In genomic region chr19:719081-719512, GRCh38 we compare ENCODE assay signal across 12 cellular contexts. TPM values are rescaled to one million over a fixed set of nuclear protein-coding genes. Genes with fewer than 3 reads are reported as not detected.
DNase-seq lines count a peak whose midpoint lies in the region; ATAC-seq, FAIRE-seq and TF ChIP-seq lines count a peak whose summit lies in the region.
"Had no signal": no experiment of that assay in that cellular context is flagged by ENCODE, and none has a peak within 500 bp of the region (broad histone marks: within the 10 kb centered on the region; RNA-seq: fewer than 3 reads in every experiment).

No MANE protein-coding gene starts in this region.

- POLR2A ChIA-PET in A549 (lab: Yijun Ruan, JAX) (no interaction called here), WTC11 (lab: Charles Lee) (interaction anchor here (0.6 to 1.3 kb wide), 2 partner anchors 39 to 135 kb away, joined by 3 to 4 read pairs; no protein-coding TSS in a partner anchor), SK-N-SH (lab: Yijun Ruan, JAX) (interaction anchor here (1.0 kb wide), 1 partner anchor 11 kb away, joined by 3 read pairs; the partner anchor contains the start of gene PALM), Caco-2 (lab: Charles Lee) (no interaction called here)

- CTCF ChIA-PET in A549 (lab: Yijun Ruan, JAX) (interaction anchor here (0.6 to 1.7 kb wide), 7 partner anchors 11 to 55 kb away, joined by 3 to 5 read pairs (median 4); no protein-coding TSS in a partner anchor), WTC11 (lab: Charles Lee) (interaction anchor here (0.9 to 2.5 kb wide), 5 partner anchors 11 to 48 kb away, joined by 3 to 9 read pairs (median 5); partner anchors contain the start of gene PALM), SK-N-SH (lab: Yijun Ruan, JAX) (interaction anchor here (0.9 kb wide), 1 partner anchor 12 kb away, joined by 3 read pairs; no protein-coding TSS in a partner anchor), Caco-2 (lab: Charles Lee) (no interaction called here)

- no peak overlapping the region for H3K4me2 ChIP-seq in A549
- H3K4me2 ChIP-seq in osteoblast (ENCODE audit: insufficient read depth, low read length): no peak overlapping the region
- no peak overlapping the region for H3K4me2 ChIP-seq in SK-N-SH

- H3K36me3 Mint-ChIP-seq in WTC11 (0 out of 2 replicates have a peak, but pooled peaks cover 4% of the 10 kb centered on the region), Caco-2 (ENCODE audit: insufficient read depth, unreplicated experiment) (peaks cover 23% of the 10 kb centered on the region)

- H3K9ac ChIP-seq in SK-N-SH: no peak overlapping the region

- H3K9me3 Mint-ChIP-seq in WTC11: peaks cover 9% of the 10 kb centered on the region
- peaks cover 9% of the 10 kb centered on the region for H3K9me3 Mint-ChIP-seq in Caco-2 (ENCODE audit: unreplicated experiment)

- peaks cover 9% of the 10 kb centered on the region for H3K4me1 Mint-ChIP-seq in WTC11
- H3K4me1 Mint-ChIP-seq in Caco-2 (ENCODE audit: low read depth, unreplicated experiment): no peaks in the 10 kb centered on the region

- H3K79me2 ChIP-seq in osteoblast (ENCODE audit: insufficient read depth, low read length): no peaks in the 10 kb centered on the region
- peaks cover 3% of the 10 kb centered on the region; the same call in 1 of the 2 replicates for H3K79me2 ChIP-seq in SK-N-SH (ENCODE audit: insufficient read depth)

- no peaks in the 10 kb centered on the region for H4K20me1 ChIP-seq in osteoblast (ENCODE audit: insufficient read depth, low read length)
- H4K20me1 ChIP-seq in SK-N-SH (ENCODE audit: insufficient read depth): no peaks in the 10 kb centered on the region

- H3F3A ChIP-seq in SK-N-SH (replicated peaks; ENCODE audit: insufficient read depth): no peaks in the 10 kb centered on the region

- TF ChIP-seq POLR2A in A549 (IDR thresholded peaks at IDR 0.05; ENCODE audit: low read length) (no peak), gastroesophageal sphincter (IDR thresholded peaks at IDR 0.05) (no peak)

- H3K4me3 Mint-ChIP-seq in WTC11 (no peak overlapping the region), Caco-2 (ENCODE audit: unreplicated experiment) (no peak overlapping the region)

- no TSS peak for BruUV-seq in Caco-2 (replicated peaks; lab: Mats Ljungman, UMichigan)

- 71% methylated on average over 12 of the region's 49 CpGs for WGBS in A549 (ENCODE audit: missing lambda C conversion rate)
- no CpG with 5 or more reads among the region's 49 CpGs for WGBS in gastroesophageal sphincter (ENCODE audit: low coverage in 1 of 2), 2 donors
- 90% methylated on average over 24 of the region's 49 CpGs for WGBS in SK-N-SH (ENCODE audit: low lambda C conversion rate)

- no peak for TF ChIP-seq RAD21 in A549 (conservative IDR thresholded peaks at IDR 0.05 in 1 of 2, IDR thresholded peaks at IDR 0.05 in 1 of 2)
- TF ChIP-seq RAD21 in SK-N-SH (IDR thresholded peaks at IDR 0.05; ENCODE audit: low read length): no peak

- H3K27ac ChIP-seq in A549 (no peak overlapping the region), gastroesophageal sphincter (peak overlapping the region in 3 of 4 donors; percentile 75 to 80 (median 78)), osteoblast (ENCODE audit: low read depth, low read length) (no peak overlapping the region), SK-N-SH (ENCODE audit: low read depth in 2 of 2, low read length in 1 of 2) (no peak overlapping the region)
- H3K27ac ChIP-seq: cardiac muscle cell had no signal

- TF ChIP-seq CTCF in A549 (IDR thresholded peaks at IDR 0.05): no peak
- TF ChIP-seq CTCF in WTC11 (IDR thresholded peaks at IDR 0.05): no peak
- no peak for TF ChIP-seq CTCF in gastroesophageal sphincter (IDR thresholded peaks at IDR 0.05)
- no peak for TF ChIP-seq CTCF in osteoblast (IDR thresholded peaks at IDR 0.05; ENCODE audit: extremely low read depth, low read depth, low read length)
- no peak for TF ChIP-seq CTCF in SK-N-SH (IDR thresholded peaks at IDR 0.05)
- TF ChIP-seq CTCF in Caco-2 (IDR thresholded peaks at IDR 0.05; ENCODE audit: insufficient read depth in 1 of 2, low read depth in 1 of 2, low read length in 1 of 2, severe bottlenecking in 1 of 2, unreplicated experiment in 1 of 2): no peak

- TF ChIP-seq EP300 in A549 (IDR thresholded peaks at IDR 0.05) (no peak), gastroesophageal sphincter (IDR thresholded peaks at IDR 0.05) (no peak), SK-N-SH (IDR thresholded peaks at IDR 0.05; ENCODE audit: borderline replicate concordance in 1 of 2, low read depth in 1 of 2, low read length in 1 of 2) (no peak)

- no peak overlapping the region for H3K27ac Mint-ChIP-seq in WTC11
- no peak overlapping the region for H3K27ac Mint-ChIP-seq in Caco-2 (ENCODE audit: unreplicated experiment)
- H3K27ac Mint-ChIP-seq: progenitor cell of endocrine pancreas had no signal

- intact Hi-C loops in Caco-2 (cut with micrococcal nuclease; ENCODE audit: unreplicated experiment): no loop called here

- H3K27me3 ChIP-seq in gastroesophageal sphincter: peaks cover 31% of the 10 kb centered on the region
- H3K27me3 ChIP-seq in osteoblast (ENCODE audit: insufficient read depth, low read length): no peaks in the 10 kb centered on the region
- no peaks in the 10 kb centered on the region for H3K27me3 ChIP-seq in SK-N-SH (ENCODE audit: insufficient read depth)
- no peaks in the 10 kb centered on the region for H3K27me3 ChIP-seq in Caco-2 (replicated peaks; ENCODE audit: control insufficient read depth, insufficient read depth, low read length)
- H3K27me3 ChIP-seq: cardiac muscle cell had no signal

- H3K36me3 ChIP-seq in gastroesophageal sphincter: peaks cover 0 to 13% of the 10 kb centered on the region in 2 donors
- H3K36me3 ChIP-seq in osteoblast (ENCODE audit: insufficient read depth, low read length): no peaks in the 10 kb centered on the region
- H3K36me3 ChIP-seq in SK-N-SH (replicated peaks in 1 of 2; ENCODE audit: control insufficient read depth in 1 of 2, insufficient read depth in 2 of 2, low read length in 1 of 2): no peaks in the 10 kb centered on the region
- no peaks in the 10 kb centered on the region for H3K36me3 ChIP-seq in Caco-2 (ENCODE audit: control insufficient read depth, insufficient read depth, low read length)
- H3K36me3 ChIP-seq: cardiac muscle cell had no signal

- DNase-seq in A549 (ENCODE audit: low read depth in 1 of 2, low spot score in 1 of 2) (no peak), WTC11 (ENCODE audit: low spot score) (peak; percentile 42), osteoblast (ENCODE audit: insufficient read length, low spot score, missing footprints) (peak; percentile 91), SK-N-SH (no peak), Caco-2 (no peak)
- DNase-seq: SW 1271 had no signal

- H3K4me1 ChIP-seq in A549 (no peaks in the 10 kb centered on the region), gastroesophageal sphincter (peaks cover 0 to 47% (median 0%) of the 10 kb centered on the region in 3 donors), osteoblast (ENCODE audit: insufficient read depth, low read length) (no peaks in the 10 kb centered on the region), SK-N-SH (ENCODE audit: control insufficient read depth in 1 of 2, insufficient read depth in 2 of 2, low read depth in 1 of 2, low read length in 1 of 2) (no peaks in the 10 kb centered on the region; a peak in 1 of 4 replicates), Caco-2 (no peaks in the 10 kb centered on the region)

- no peak for FAIRE-seq in A549 (lab: Jason Lieb, UNC)

- H2AFZ ChIP-seq in osteoblast (ENCODE audit: low read length) (no peak overlapping the region), SK-N-SH (ENCODE audit: low read depth) (no peak overlapping the region)

- ATAC-seq in A549 (no peak), WTC11 (peak; percentile 29), gastroesophageal sphincter (peak; percentile 82), GM19455 (IDR thresholded peaks at IDR 0.05; ENCODE audit: unreplicated experiment) (no peak), GM19397 (IDR thresholded peaks at IDR 0.05; ENCODE audit: unreplicated experiment) (no peak)

- H3K9me2 ChIP-seq in SK-N-SH: no peaks in the 10 kb centered on the region

- H3K9me3 ChIP-seq in A549 (peaks cover 7% of the 10 kb centered on the region; the same call in 2 of the 3 replicates), gastroesophageal sphincter (peaks cover 0 to 6% (median 0%) of the 10 kb centered on the region in 3 donors), osteoblast (ENCODE audit: low read depth, low read length) (no peaks in the 10 kb centered on the region), SK-N-SH (no peaks in the 10 kb centered on the region), Caco-2 (no peaks in the 10 kb centered on the region; the same call in 1 of the 2 replicates)

- H3K4me3 ChIP-seq in A549 (no peak overlapping the region), gastroesophageal sphincter (peak overlapping the region in 1 of 2 donors; percentile 38), osteoblast (ENCODE audit: insufficient read depth, low read length) (no peak overlapping the region), SK-N-SH (ENCODE audit: low read depth in 2 of 2, low read length in 1 of 2) (no peak overlapping the region), Caco-2 (ENCODE audit: low read depth, low read length) (no peak overlapping the region)
- H3K4me3 ChIP-seq: cardiac muscle cell had no signal

- no peaks in the 10 kb centered on the region; the same call in 1 of the 2 replicates for H3K27me3 Mint-ChIP-seq in WTC11 (ENCODE audit: low read depth)
- no peaks in the 10 kb centered on the region for H3K27me3 Mint-ChIP-seq in Caco-2 (ENCODE audit: insufficient read depth, unreplicated experiment)
- H3K27me3 Mint-ChIP-seq: progenitor cell of endocrine pancreas had no signal

RNA-seq across cellular contexts. Expression of gene PALM, which starts 10.4 kb away (rescaled TPM):
- polyA plus RNA-seq in A549 (2011; rRNA removed) (2.0 and 3.0 TPM in 2 replicates), A549 (2017; fragmentation: RNase III; extraction: RNeasy Plus Mini Kit Qiagen cat#74134 plus additional on column Dnase treatment) (11.4 to 17.5 TPM (median 15.7 TPM) in 3 replicates), SK-N-SH (2012; rRNA removed) (6.2 and 15.6 TPM in 2 replicates)
- polyA plus RNA-seq in A549 (2012; cell fraction: cytosol; rRNA removed): 5.4 and 7.0 TPM in 2 replicates
- polyA plus RNA-seq in A549 (2012; cell fraction: nucleus; rRNA removed): 8.5 and 8.8 TPM in 2 replicates
- polyA minus RNA-seq in A549 (2011; rRNA and poly(A)+ RNA removed): 2.2 and 3.7 TPM in 2 replicates
- total RNA-seq in WTC11 (2021) (17.7 to 25.6 TPM (median 22.1 TPM) in 3 replicates), gastroesophageal sphincter (100 to 1,000 TPM in 1 of 4 donors, 10 to 100 TPM in 3; 21.5 to 111 (median 53.0) TPM), osteoblast (9.7 and 10.5 TPM in 2 replicates), Caco-2 (2022) (14.7 and 16.1 TPM in 2 replicates)
- polyA plus RNA-seq in SK-N-SH (2012; cell fraction: cytosol; rRNA removed): 7.7 and 9.4 TPM in 2 replicates
- 14.9 and 18.0 TPM in 2 replicates for polyA plus RNA-seq in SK-N-SH (2012; cell fraction: nucleus; rRNA removed)

RNA-seq across cellular contexts. Expression of gene PRSS57, which starts 23.8 kb away (rescaled TPM):
- polyA plus RNA-seq in A549 (2011; rRNA removed) (0.10 TPM in 1 of 2 replicates, not detected in the other), A549 (2017; fragmentation: RNase III; extraction: RNeasy Plus Mini Kit Qiagen cat#74134 plus additional on column Dnase treatment) (not detected in 3 replicates), SK-N-SH (2012; rRNA removed) (not detected in 2 replicates)
- 0.06 and 0.11 TPM in 2 replicates for polyA plus RNA-seq in A549 (2012; cell fraction: cytosol; rRNA removed)
- 0.10 TPM in 1 of 2 replicates, not detected in the other for polyA plus RNA-seq in A549 (2012; cell fraction: nucleus; rRNA removed)
- not detected in 2 replicates for polyA minus RNA-seq in A549 (2011; rRNA and poly(A)+ RNA removed)
- total RNA-seq in WTC11 (2021) (not detected in 3 replicates), gastroesophageal sphincter (not detected), osteoblast (not detected in 2 replicates), Caco-2 (2022) (not detected in 2 replicates)
- not detected in 2 replicates for polyA plus RNA-seq in SK-N-SH (2012; cell fraction: cytosol; rRNA removed)
- 0.05 and 0.14 TPM in 2 replicates for polyA plus RNA-seq in SK-N-SH (2012; cell fraction: nucleus; rRNA removed)
- total RNA-seq: cardiac muscle cell, NCI-H460, progenitor cell of endocrine pancreas had no signal
- polyA plus RNA-seq: cardiac muscle cell had no signal

RNA-seq across cellular contexts. Expression of gene MISP, which starts 31.8 kb away (rescaled TPM):
- polyA plus RNA-seq in A549 (2011; rRNA removed): 38.3 and 46.5 TPM in 2 replicates
- polyA plus RNA-seq in A549 (2012; cell fraction: cytosol; rRNA removed): 44.9 and 58.4 TPM in 2 replicates
- polyA plus RNA-seq in A549 (2012; cell fraction: nucleus; rRNA removed): 75.9 and 95.3 TPM in 2 replicates
- 56.9 to 62.7 TPM (median 61.4 TPM) in 3 replicates for polyA plus RNA-seq in A549 (2017; fragmentation: RNase III; extraction: RNeasy Plus Mini Kit Qiagen cat#74134 plus additional on column Dnase treatment)
- 43.2 and 57.3 TPM in 2 replicates for polyA minus RNA-seq in A549 (2011; rRNA and poly(A)+ RNA removed)
- 0.66 to 0.78 TPM (median 0.70 TPM) in 3 replicates for total RNA-seq in WTC11 (2021)
- total RNA-seq in gastroesophageal sphincter: under 1 TPM in 1 of 4 donors, not detected in 3; 0.52 TPM
- total RNA-seq in osteoblast: 0.36 and 0.59 TPM in 2 replicates
- 0.03 and 0.08 TPM in 2 replicates for polyA plus RNA-seq in SK-N-SH (2012; rRNA removed)
- polyA plus RNA-seq in SK-N-SH (2012; cell fraction: cytosol; rRNA removed): 0.05 TPM in 2 replicates
- 0.06 TPM in 2 replicates for polyA plus RNA-seq in SK-N-SH (2012; cell fraction: nucleus; rRNA removed)
- 27.8 and 36.4 TPM in 2 replicates for total RNA-seq in Caco-2 (2022)
- polyA plus RNA-seq: cardiac muscle cell had no signal

RNA-seq across cellular contexts. Expression of gene FSTL3, which starts 42.9 kb away (rescaled TPM):
- polyA plus RNA-seq in A549 (2011; rRNA removed): 45.5 and 58.1 TPM in 2 replicates
- 109 and 193 TPM in 2 replicates for polyA plus RNA-seq in A549 (2012; cell fraction: cytosol; rRNA removed)
- 322 and 573 TPM in 2 replicates for polyA plus RNA-seq in A549 (2012; cell fraction: nucleus; rRNA removed)
- 110 to 131 TPM (median 118 TPM) in 3 replicates for polyA plus RNA-seq in A549 (2017; fragmentation: RNase III; extraction: RNeasy Plus Mini Kit Qiagen cat#74134 plus additional on column Dnase treatment)
- polyA minus RNA-seq in A549 (2011; rRNA and poly(A)+ RNA removed): 32.4 and 35.3 TPM in 2 replicates
- 8.7 to 12.2 TPM (median 10.1 TPM) in 3 replicates for total RNA-seq in WTC11 (2021)
- total RNA-seq in gastroesophageal sphincter: 100 to 1,000 TPM; 105 to 200 (median 133) TPM
- 32.7 and 52.1 TPM in 2 replicates for total RNA-seq in osteoblast
- polyA plus RNA-seq in SK-N-SH (2012; rRNA removed): 64.4 and 73.0 TPM in 2 replicates
- 33.6 and 47.9 TPM in 2 replicates for polyA plus RNA-seq in SK-N-SH (2012; cell fraction: cytosol; rRNA removed)
- polyA plus RNA-seq in SK-N-SH (2012; cell fraction: nucleus; rRNA removed): 259 and 359 TPM in 2 replicates
- total RNA-seq in Caco-2 (2022): 26.3 and 31.2 TPM in 2 replicates

RNA-seq across cellular contexts. Expression of gene RNF126, which starts 56.1 kb away (rescaled TPM):
- polyA plus RNA-seq in A549 (2011; rRNA removed) (3.1 and 4.9 TPM in 2 replicates), A549 (2017; fragmentation: RNase III; extraction: RNeasy Plus Mini Kit Qiagen cat#74134 plus additional on column Dnase treatment) (35.0 to 36.3 TPM (median 35.4 TPM) in 3 replicates), SK-N-SH (2012; rRNA removed) (9.0 and 12.9 TPM in 2 replicates)
- 43.6 and 53.5 TPM in 2 replicates for polyA plus RNA-seq in A549 (2012; cell fraction: cytosol; rRNA removed)
- polyA plus RNA-seq in A549 (2012; cell fraction: nucleus; rRNA removed): 71.1 and 89.5 TPM in 2 replicates
- polyA minus RNA-seq in A549 (2011; rRNA and poly(A)+ RNA removed): 2.4 and 5.0 TPM in 2 replicates
- total RNA-seq in WTC11 (2021) (66.7 to 84.4 TPM (median 68.1 TPM) in 3 replicates), gastroesophageal sphincter (10 to 100 TPM; 47.7 to 57.9 (median 52.0) TPM), osteoblast (29.8 and 38.7 TPM in 2 replicates), Caco-2 (2022) (74.6 and 77.9 TPM in 2 replicates)
- polyA plus RNA-seq in SK-N-SH (2012; cell fraction: cytosol; rRNA removed): 11.9 and 17.2 TPM in 2 replicates
- polyA plus RNA-seq in SK-N-SH (2012; cell fraction: nucleus; rRNA removed): 43.5 and 64.4 TPM in 2 replicates

Comparison
In these comparisons a context has a peak if more than half of its experiments do, and no peak if none do; other contexts are left out.
1. ATAC-seq: peak in WTC11 (single experiment) and gastroesophageal sphincter (single experiment); none in A549 (0 of 2), GM19455 (single experiment) and GM19397 (single experiment).
2. DNase-seq: peak in WTC11 (single experiment) and osteoblast (single experiment); none in A549 (0 of 2), SK-N-SH (single experiment) and Caco-2 (0 of 2).
3. H3K27ac ChIP-seq: peak in gastroesophageal sphincter (3 of 4); none in A549 (0 of 2), osteoblast (single experiment) and SK-N-SH (0 of 2).
4. RNA of gene MISP, which starts 31.8 kb away (total RNA-seq): 27.8 to 36.4 TPM in Caco-2; 0.66 to 0.78 TPM in WTC11, 0.36 to 0.59 TPM in osteoblast and 0.52 TPM in gastroesophageal sphincter; every median in the first group is over 10 times any median in the second.
5. POLR2A ChIA-PET loops: an anchor here in WTC11 (0.6 to 1.3 kb wide) and SK-N-SH (1.0 kb wide); none called in A549 and Caco-2.